12 cellular contexts compared by ENCODE assay signal in genomic region chr6:44738652-44739141, GRCh38.
DNase-seq lines count a peak whose midpoint lies in the region; ATAC-seq, FAIRE-seq and TF ChIP-seq lines count a peak whose summit lies in the region.
"Had no signal": no experiment of that assay in that cellular context is flagged by ENCODE, and none has a peak within 500 bp of the region (broad histone marks: within the 10 kb centered on the region; RNA-seq: fewer than 3 reads in every experiment).

No MANE protein-coding gene starts in this region.

- no peaks in the 10 kb centered on the region for H3K27me3 ChIP-seq in MG63
- no peaks in the 10 kb centered on the region for H3K27me3 ChIP-seq in gastroesophageal sphincter
- H3K27me3 ChIP-seq in small intestine (ENCODE audit: control insufficient read depth in 2 of 2, insufficient read depth in 2 of 2, low read length in 2 of 2): no peaks in the 10 kb centered on the region

- no peak overlapping the region for H3K4me3 ChIP-seq in MG63
- H3K4me3 ChIP-seq in gastroesophageal sphincter: no peak overlapping the region
- H3K4me3 ChIP-seq in small intestine (ENCODE audit: low read depth in 1 of 2, low read length in 2 of 2): no peak overlapping the region
- H3K4me3 ChIP-seq: mucosa of descending colon had no signal

- TF ChIP-seq POLR2A in gastroesophageal sphincter (IDR thresholded peaks at IDR 0.05) (no peak), GM18505 (IDR thresholded peaks at IDR 0.05; ENCODE audit: borderline replicate concordance, extremely low read depth, insufficient read depth, insufficient read length) (no peak)

- H3K4me1 ChIP-seq in gastroesophageal sphincter (peaks cover 0 to 9% (median 4%) of the 10 kb centered on the region in 3 donors), small intestine (ENCODE audit: control insufficient read depth in 2 of 2, insufficient read depth in 1 of 2, low read depth in 1 of 2, low read length in 1 of 2) (no peaks in the 10 kb centered on the region)

- no peak for TF ChIP-seq CTCF in gastroesophageal sphincter (IDR thresholded peaks at IDR 0.05)

- no peak for TF ChIP-seq EP300 in gastroesophageal sphincter (IDR thresholded peaks at IDR 0.05)

- no peak overlapping the region for H3K27ac ChIP-seq in gastroesophageal sphincter
- H3K27ac ChIP-seq in small intestine (ENCODE audit: low read depth in 1 of 2, low read length in 1 of 2): no peak overlapping the region

- ATAC-seq in gastroesophageal sphincter (peak; percentile 35), HG02884 (IDR thresholded peaks at IDR 0.05; ENCODE audit: unreplicated experiment) (no peak), GM18505 (IDR thresholded peaks at IDR 0.05; ENCODE audit: unreplicated experiment) (no peak)
- ATAC-seq: mucosa of descending colon had no signal

- H3K9me3 ChIP-seq in MG63 (no peaks in the 10 kb centered on the region), gastroesophageal sphincter (no peaks in the 10 kb centered on the region), small intestine (ENCODE audit: control insufficient read depth, low read depth) (no peaks in the 10 kb centered on the region)
- H3K9me3 ChIP-seq: mucosa of descending colon had no signal

- DNase-seq in NCI-H2171 treated with DMSO at 0.1 percent for 48 hours (lab: John Stamatoyannopoulos, UW) (peak; percentile 5), NCI-H2171 (lab: John Stamatoyannopoulos, UW) (no peak), MG63 (peak; percentile 93), small intestine (peak; percentile 50), NCI-H446 (lab: John Stamatoyannopoulos, UW) (no peak)
- DNase-seq: activated T-cell treated with anti-CD3 and anti-CD28 coated beads, Interleukin-2, amount 50 U/mL, for 24 hours; NCI-H1105 had no signal

- 50 to 73% methylated on average over 2 to 7 of the region's 8 CpGs for WGBS in gastroesophageal sphincter (ENCODE audit: low coverage in 1 of 2), 2 donors
- 69 to 81% (median 72%) methylated on average over 6 to 8 of the region's 8 CpGs for WGBS in small intestine, 3 donors

- H3K36me3 ChIP-seq in MG63: no peaks in the 10 kb centered on the region
- no peaks in the 10 kb centered on the region for H3K36me3 ChIP-seq in gastroesophageal sphincter
- no peaks in the 10 kb centered on the region for H3K36me3 ChIP-seq in small intestine (ENCODE audit: control insufficient read depth in 2 of 2, insufficient read depth in 2 of 2, low read length in 2 of 2)

- no peak for FAIRE-seq in small intestine (lab: Jason Lieb, UNC)
- FAIRE-seq: A204.1 had no signal

Comparison
In these comparisons a context has a peak if more than half of its experiments do, and no peak if none do; other contexts are left out.
1. DNase-seq: peak in NCI-H2171 treated with DMSO at 0.1 percent for 48 hours (single experiment), MG63 (single experiment) and small intestine (single experiment); none in NCI-H2171 (single experiment) and NCI-H446 (0 of 2).